In genomic region chr1:23578311-23578996, GRCh38 we compare ENCODE assay signal across 9 cellular contexts. TPM values are rescaled to one million over a fixed set of nuclear protein-coding genes. Genes with fewer than 3 reads are reported as not detected.
A peak's percentile ranks its signal among the peaks of the same experiment; 100 is the strongest.
DNase-seq lines count a peak whose midpoint lies in the region; ATAC-seq and TF ChIP-seq lines count a peak whose summit lies in the region.
"Had no signal": no experiment of that assay in that cellular context is flagged by ENCODE, and none has a peak within 500 bp of the region (broad histone marks: within the 10 kb centered on the region; RNA-seq: fewer than 3 reads in every experiment).

No MANE protein-coding gene starts in this region.

- H3K9me3 ChIP-seq in Caco-2 (no peaks in the 10 kb centered on the region), PC-3 (ENCODE audit: low read length) (no peaks in the 10 kb centered on the region), esophagus squamous epithelium (no peaks in the 10 kb centered on the region), gastrocnemius medialis (no peaks in the 10 kb centered on the region), breast epithelium (no peaks in the 10 kb centered on the region)

- peaks cover 30% of the 10 kb centered on the region for H3K4me1 Mint-ChIP-seq in Caco-2 (ENCODE audit: low read depth, unreplicated experiment)

- TF ChIP-seq POLR2A in esophagus squamous epithelium (IDR thresholded peaks at IDR 0.05) (no peak), gastrocnemius medialis (IDR thresholded peaks at IDR 0.05) (no peak), breast epithelium (IDR thresholded peaks at IDR 0.05) (no peak)

- no peaks in the 10 kb centered on the region for H3K27me3 Mint-ChIP-seq in Caco-2 (ENCODE audit: insufficient read depth, unreplicated experiment)

- CTCF ChIA-PET in Caco-2 (lab: Charles Lee) (no interaction called here), PC-3 (lab: Charles Lee) (no interaction called here)

- peak overlapping the region; percentile 54 for H3K27ac Mint-ChIP-seq in Caco-2 (ENCODE audit: unreplicated experiment)

- 73 to 75% methylated on average over 4 of the region's 4 CpGs for WGBS in esophagus squamous epithelium, 2 donors

- in situ Hi-C loops in gastrocnemius medialis (cut with MboI; ENCODE audit: low sequenced_read_pairs in 4 of 4): no loop called here

- H3K36me3 Mint-ChIP-seq in Caco-2 (ENCODE audit: insufficient read depth, unreplicated experiment): peaks cover 5% of the 10 kb centered on the region

- DNase-seq in Caco-2 (no peak), PC-3 (no peak), esophagus squamous epithelium (lab: John Stamatoyannopoulos, UW) (no peak), gastrocnemius medialis (no peak), dermis blood vessel endothelial cell (no peak), breast epithelium (ENCODE audit: low spot score in 2 of 2) (no peak), kidney glomerular epithelial cell (lab: John Stamatoyannopoulos, UW) (no peak)

- H3K9me2 ChIP-seq in PC-3 (replicated peaks; ENCODE audit: low read length): no peaks in the 10 kb centered on the region

- H3K9ac ChIP-seq in PC-3 (ENCODE audit: low read length): no peak overlapping the region
- H3K9ac ChIP-seq: parathyroid adenoma had no signal

- H3K4me2 ChIP-seq in PC-3 (ENCODE audit: low read length): no peak overlapping the region

- H3K4me3 ChIP-seq in Caco-2 (ENCODE audit: low read depth, low read length): no peak overlapping the region
- H3K4me3 ChIP-seq in PC-3 (ENCODE audit: low read length): no peak overlapping the region
- no peak overlapping the region for H3K4me3 ChIP-seq in esophagus squamous epithelium
- H3K4me3 ChIP-seq in gastrocnemius medialis: no peak overlapping the region
- no peak overlapping the region for H3K4me3 ChIP-seq in breast epithelium

- ATAC-seq in PC-3: no peak
- no peak for ATAC-seq in gastrocnemius medialis
- no peak for ATAC-seq in HG02678 (IDR thresholded peaks at IDR 0.05; ENCODE audit: unreplicated experiment)

- BruUV-seq in Caco-2 (replicated peaks; lab: Mats Ljungman, UMichigan): no TSS peak
- BruUV-seq in PC-3 (replicated peaks; lab: Mats Ljungman, UMichigan): no TSS peak

- H3K27ac ChIP-seq in PC-3 (ENCODE audit: low read length) (peak overlapping the region; percentile 77; the same call in 1 of the 2 replicates), esophagus squamous epithelium (peak overlapping the region in 3 of 4 donors; percentile 68 to 90 (median 74)), gastrocnemius medialis (peak overlapping the region; percentile 72 to 86 (median 81)), breast epithelium (peak overlapping the region in 1 of 2 donors; percentile 86)
- H3K27ac ChIP-seq: parathyroid adenoma had no signal

- no peak for TF ChIP-seq CTCF in Caco-2 (IDR thresholded peaks at IDR 0.05; ENCODE audit: insufficient read depth in 1 of 2, low read depth in 1 of 2, low read length in 1 of 2, severe bottlenecking in 1 of 2, unreplicated experiment in 1 of 2)
- no peak for TF ChIP-seq CTCF in PC-3 (conservative IDR thresholded peaks at IDR 0.05; ENCODE audit: low read depth, low read length)
- TF ChIP-seq CTCF in esophagus squamous epithelium (IDR thresholded peaks at IDR 0.05): no peak
- TF ChIP-seq CTCF in gastrocnemius medialis (IDR thresholded peaks at IDR 0.05 in 4 of 5, conservative IDR thresholded peaks at IDR 0.05 in 1 of 5): no peak
- TF ChIP-seq CTCF in breast epithelium (IDR thresholded peaks at IDR 0.05): no peak

- POLR2A ChIA-PET in Caco-2 (lab: Charles Lee): no interaction called here
- POLR2A ChIA-PET in PC-3 (lab: Charles Lee; ENCODE audit: unreplicated experiment): no interaction called here

- H4K20me1 ChIP-seq in PC-3 (ENCODE audit: low read length): no peaks in the 10 kb centered on the region

- intact Hi-C loops in Caco-2 (cut with micrococcal nuclease; ENCODE audit: unreplicated experiment) (no loop called here), PC-3 (cut with micrococcal nuclease) (no loop called here), esophagus squamous epithelium (cut with DNase I) (no loop called here), gastrocnemius medialis (cut with DNase I; ENCODE audit: low total_unique reads) (no loop called here), breast epithelium (cut with DNase I; ENCODE audit: low total_unique reads) (no loop called here)

- no peak overlapping the region for H2AFZ ChIP-seq in PC-3 (ENCODE audit: low read length)

- no peaks in the 10 kb centered on the region for H3K36me3 ChIP-seq in Caco-2 (ENCODE audit: control insufficient read depth, insufficient read depth, low read length)
- H3K36me3 ChIP-seq in PC-3 (ENCODE audit: low read depth, low read length): no peaks in the 10 kb centered on the region
- H3K36me3 ChIP-seq in esophagus squamous epithelium: no peaks in the 10 kb centered on the region
- H3K36me3 ChIP-seq in gastrocnemius medialis: no peaks in the 10 kb centered on the region
- no peaks in the 10 kb centered on the region for H3K36me3 ChIP-seq in breast epithelium

- H3K27me3 ChIP-seq in Caco-2 (replicated peaks; ENCODE audit: control insufficient read depth, insufficient read depth, low read length): no peaks in the 10 kb centered on the region
- H3K27me3 ChIP-seq in PC-3 (ENCODE audit: low read length): no peaks in the 10 kb centered on the region
- H3K27me3 ChIP-seq in esophagus squamous epithelium: no peaks in the 10 kb centered on the region
- H3K27me3 ChIP-seq in gastrocnemius medialis: no peaks in the 10 kb centered on the region
- H3K27me3 ChIP-seq in breast epithelium: no peaks in the 10 kb centered on the region

- H3F3A ChIP-seq in PC-3 (ENCODE audit: low read length, unreplicated experiment): no peaks in the 10 kb centered on the region

- H3K79me2 ChIP-seq in PC-3 (ENCODE audit: low read length): no peaks in the 10 kb centered on the region
- H3K79me2 ChIP-seq: parathyroid adenoma had no signal

- no peaks in the 10 kb centered on the region for H3K9me3 Mint-ChIP-seq in Caco-2 (ENCODE audit: unreplicated experiment)

- H3K4me3 Mint-ChIP-seq in Caco-2 (ENCODE audit: unreplicated experiment): peak overlapping the region; percentile 63

- peaks cover 49% of the 10 kb centered on the region for H3K4me1 ChIP-seq in Caco-2
- H3K4me1 ChIP-seq in PC-3 (ENCODE audit: insufficient read depth, low read length): peaks cover 23% of the 10 kb centered on the region
- peaks cover 11 to 26% (median 24%) of the 10 kb centered on the region in 3 donors for H3K4me1 ChIP-seq in esophagus squamous epithelium
- peaks cover 25 to 27% of the 10 kb centered on the region in 2 donors for H3K4me1 ChIP-seq in gastrocnemius medialis
- H3K4me1 ChIP-seq in breast epithelium: peaks cover 0 to 5% of the 10 kb centered on the region in 2 donors
- H3K4me1 ChIP-seq: parathyroid adenoma had no signal

RNA-seq across cellular contexts. Expression of gene ID3, which starts 19.2 kb away (rescaled TPM):
- total RNA-seq in Caco-2 (2022): 13.7 and 18.0 TPM in 2 replicates
- total RNA-seq in PC-3 (2014; rRNA removed): 77.7 and 92.5 TPM in 2 replicates
- 10 to 100 TPM; 12.6 to 62.9 (median 37.5) TPM for total RNA-seq in esophagus squamous epithelium
- 100 to 1,000 TPM in 1 of 4 donors, 10 to 100 TPM in 3; 67.9 to 124 (median 83.0) TPM for total RNA-seq in gastrocnemius medialis
- 407 and 906 TPM in 2 replicates for total RNA-seq in dermis blood vessel endothelial cell
- 100 to 1,000 TPM in 1 of 3 donors, 10 to 100 TPM in 2; 79.9 to 133 (median 90.9) TPM for total RNA-seq in breast epithelium

RNA-seq across cellular contexts. Expression of gene E2F2, which starts 47.4 kb away (rescaled TPM):
- total RNA-seq in Caco-2 (2022) (9.1 and 9.5 TPM in 2 replicates), PC-3 (2014; rRNA removed) (7.0 and 8.3 TPM in 2 replicates), esophagus squamous epithelium (10 to 100 TPM; 10.1 to 16.9 (median 11.8) TPM), gastrocnemius medialis (under 1 TPM in 1 of 4 donors, not detected in 3; 0.40 TPM), dermis blood vessel endothelial cell (1.9 and 4.6 TPM in 2 replicates), breast epithelium (under 1 TPM; under 0.01 to 0.73 (median 0.33) TPM)
